ENCODE assay signal across 1 cellular context in the genomic region with DNA sequence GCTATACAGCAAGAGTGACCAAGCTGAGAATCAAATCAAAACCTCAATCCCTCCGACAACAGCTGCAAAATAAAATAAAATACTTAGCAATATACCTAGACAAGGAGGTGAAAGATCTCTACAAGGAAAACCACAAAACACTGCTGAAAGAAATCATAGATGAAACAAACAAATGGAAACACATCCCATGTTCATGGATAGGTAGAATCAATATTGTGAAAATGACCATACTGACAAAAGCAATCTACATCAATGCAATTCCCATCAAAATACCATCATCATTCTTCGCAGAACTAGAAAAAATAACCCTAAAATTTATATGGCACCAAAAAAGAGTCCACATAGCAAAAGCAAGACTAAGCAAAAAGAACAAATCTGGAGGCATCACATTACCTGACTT. TPM values are rescaled to one million over a fixed set of nuclear protein-coding genes. Genes with fewer than 3 reads are reported as not detected.
"Had no signal": no experiment of that assay in that cellular context is flagged by ENCODE, and none has a peak within 500 bp of the region (broad histone marks: within the 10 kb centered on the region; RNA-seq: fewer than 3 reads in every experiment).

No MANE protein-coding gene starts in this region.

RNA-seq across cellular contexts. Expression of a gene that starts 41.3 kb away (rescaled TPM):
- total RNA-seq: cardiac muscle cell had no signal
